1 cellular context compared by ENCODE assay signal in genomic region chr3:58335432-58335947, GRCh38.
TF ChIP-seq lines count a peak whose summit lies in the region.

No MANE protein-coding gene starts in this region.

TF ChIP-seq in GM12878, 131 proteins besides CTCF, POLR2A, EP300 and RAD21:
- TF ChIP-seq RAD51 (IDR thresholded peaks at IDR 0.05) (peak; percentile 30; the same call in 1 of the 2 replicates), FOS (IDR thresholded peaks at IDR 0.05; ENCODE audit: borderline replicate concordance, extremely low read depth, insufficient read length) (no peak)
